ENCODE assay signal across 22 cellular contexts in genomic region chr6:52328721-52329120, GRCh38. TPM values are rescaled to one million over a fixed set of nuclear protein-coding genes. Genes with fewer than 3 reads are reported as not detected.
DNase-seq lines count a peak whose midpoint lies in the region; ATAC-seq and TF ChIP-seq lines count a peak whose summit lies in the region.
"Had no signal": no experiment of that assay in that cellular context is flagged by ENCODE, and none has a peak within 500 bp of the region (broad histone marks: within the 10 kb centered on the region; RNA-seq: fewer than 3 reads in every experiment).

No MANE protein-coding gene starts in this region.

- no peak overlapping the region for H3K4me3 ChIP-seq in transverse colon
- H3K4me3 ChIP-seq in brain microvascular endothelial cell (ENCODE audit: low read depth, low read length) = no peak overlapping the region
- H3K4me3 ChIP-seq: adrenal gland, BLaER1, breast epithelium, GM23338, SJCRH30, spleen had no signal

- DNase-seq in NCI-H510A treated with DMSO at 0.1 percent for 48 hours (lab: John Stamatoyannopoulos, UW) (peak; percentile 68), NCI-H510A (lab: John Stamatoyannopoulos, UW) (no peak), NCI-H2029 treated with DMSO at 0.1 percent for 48 hours (lab: John Stamatoyannopoulos, UW) (peak; percentile 17), transverse colon (no peak), brain microvascular endothelial cell (no peak), osteocyte (ENCODE audit: extremely low spot score, unreplicated experiment) (no peak), GDM1 (lab: John Stamatoyannopoulos, UW) (no peak)
- no peak for DNase-seq in central memory CD8-positive, alpha-beta T cell (ENCODE audit: low spot score in 2 of 2)
- DNase-seq: activated CD4-positive, alpha-beta T cell treated with anti-CD3 and anti-CD28 coated beads, Interleukin-2, amount 50 U/mL, for 1 hour; activated CD8-positive, alpha-beta memory T cell treated with anti-CD3 and anti-CD28 coated beads, Interleukin-2, amount 50 U/mL, for 48 hours; activated gamma-delta T cell; GF-D8; glutamatergic neuron; IMR-90; NCI-H1930; SJCRH30; spleen; substantia nigra had no signal

- TF ChIP-seq EP300 in transverse colon (IDR thresholded peaks at IDR 0.05; ENCODE audit: low read depth) = no peak

- no peaks in the 10 kb centered on the region for H3K9me3 ChIP-seq in transverse colon
- H3K9me3 ChIP-seq: adrenal gland, BLaER1, breast epithelium, SJCRH30, spleen had no signal

- TF ChIP-seq POLR2A in transverse colon (IDR thresholded peaks at IDR 0.05) = no peak

- peaks cover 4% of the 10 kb centered on the region for H3K9me3 Mint-ChIP-seq in central memory CD8-positive, alpha-beta T cell
- no peaks in the 10 kb centered on the region for H3K9me3 Mint-ChIP-seq in osteocyte (ENCODE audit: unreplicated experiment)

- peaks cover 1% of the 10 kb centered on the region for H3K36me3 Mint-ChIP-seq in central memory CD8-positive, alpha-beta T cell (ENCODE audit: insufficient read depth)
- no peaks in the 10 kb centered on the region for H3K36me3 Mint-ChIP-seq in osteocyte (ENCODE audit: unreplicated experiment)

- no peaks in the 10 kb centered on the region for H3K36me3 ChIP-seq in transverse colon
- no peaks in the 10 kb centered on the region for H3K36me3 ChIP-seq in brain microvascular endothelial cell (replicated peaks)
- H3K36me3 ChIP-seq: adrenal gland, BLaER1, breast epithelium, SJCRH30, spleen had no signal

- H3K27me3 ChIP-seq in transverse colon = no peaks in the 10 kb centered on the region
- H3K27me3 ChIP-seq in brain microvascular endothelial cell (replicated peaks) = no peaks in the 10 kb centered on the region
- H3K27me3 ChIP-seq: adrenal gland, BLaER1, breast epithelium, SJCRH30, spleen had no signal

- WGBS in transverse colon (ENCODE audit: low coverage in 1 of 2), 2 donors = 42 to 50% methylated on average over 2 of the region's 2 CpGs

- peaks cover 5 to 71% (median 47%) of the 10 kb centered on the region in 4 donors for H3K4me1 ChIP-seq in transverse colon
- H3K4me1 ChIP-seq: adrenal gland, breast epithelium had no signal

- in situ Hi-C loops in transverse colon (cut with MboI; ENCODE audit: low pct_ligation_motif_present in 1 of 4, low pct_unique_long_range_greater_than_20kb in 1 of 4, low sequenced_read_pairs in 3 of 4) (no loop called here), brain microvascular endothelial cell (cut with HindIII; ENCODE audit: low pct_ligation_motif_present, low sequenced_read_pairs) (no loop called here)

- H3K4me3 Mint-ChIP-seq in central memory CD8-positive, alpha-beta T cell = no peak overlapping the region
- H3K4me3 Mint-ChIP-seq in osteocyte (ENCODE audit: unreplicated experiment) = no peak overlapping the region
- H3K4me3 Mint-ChIP-seq: GM23338 had no signal

- H3K27ac Mint-ChIP-seq in central memory CD8-positive, alpha-beta T cell (ENCODE audit: low read depth) = peak overlapping the region; percentile 23
- no peak overlapping the region for H3K27ac Mint-ChIP-seq in osteocyte (ENCODE audit: unreplicated experiment)
- H3K27ac Mint-ChIP-seq: GM23338 had no signal

- H3K4me1 Mint-ChIP-seq in central memory CD8-positive, alpha-beta T cell = peaks cover 18% of the 10 kb centered on the region
- peaks cover 9% of the 10 kb centered on the region for H3K4me1 Mint-ChIP-seq in osteocyte (ENCODE audit: unreplicated experiment)

- TF ChIP-seq CTCF in transverse colon (IDR thresholded peaks at IDR 0.05) (no peak), brain microvascular endothelial cell (IDR thresholded peaks at IDR 0.05; ENCODE audit: low read depth, low read length, missing control alignments) (no peak), osteocyte (IDR thresholded peaks at IDR 0.05) (no peak)

- H3K27ac ChIP-seq in transverse colon (peak overlapping the region; percentile 83 to 88 (median 84)), brain microvascular endothelial cell (no peak overlapping the region)
- H3K27ac ChIP-seq: adrenal gland, BLaER1, breast epithelium, SJCRH30, spleen had no signal

- ATAC-seq in central memory CD8-positive, alpha-beta T cell (replicated peaks; ENCODE audit: extremely low read depth, poor library complexity, severe bottlenecking) = no peak
- ATAC-seq: GM23338 had no signal

- no peaks in the 10 kb centered on the region for H3K27me3 Mint-ChIP-seq in central memory CD8-positive, alpha-beta T cell
- no peaks in the 10 kb centered on the region for H3K27me3 Mint-ChIP-seq in osteocyte (ENCODE audit: unreplicated experiment)

- intact Hi-C loops in transverse colon (cut with DNase I; ENCODE audit: low total_unique reads) = no loop called here

RNA-seq across cellular contexts. Expression of gene PAQR8, which starts 33.2 kb away (rescaled TPM):
- total RNA-seq in transverse colon (100 to 1,000 TPM in 3 of 4 donors, 10 to 100 TPM in 1; 27.1 to 250 (median 159) TPM), osteocyte (13.1 and 13.4 TPM in 2 replicates)

RNA-seq across cellular contexts. Expression of gene MCM3, which starts 44.2 kb away (rescaled TPM):
- total RNA-seq in transverse colon = 10 to 100 TPM; 13.5 to 27.3 (median 24.2) TPM
- 32.1 and 32.6 TPM in 2 replicates for total RNA-seq in osteocyte

Comparison
In these comparisons a context has a peak if more than half of its experiments do, and no peak if none do; other contexts are left out.
1. DNase-seq: peak in NCI-H510A treated with DMSO at 0.1 percent for 48 hours (single experiment) and NCI-H2029 treated with DMSO at 0.1 percent for 48 hours (single experiment); none in NCI-H510A (single experiment), central memory CD8-positive, alpha-beta T cell (0 of 2), transverse colon (single experiment), brain microvascular endothelial cell (single experiment), osteocyte (single experiment) and GDM1 (single experiment).